ENCODE assay signal across 22 cellular contexts in genomic region chr1:71001627-71002026, GRCh38. TPM values are rescaled to one million over a fixed set of nuclear protein-coding genes. Genes with fewer than 3 reads are reported as not detected.
DNase-seq lines count a peak whose midpoint lies in the region; ATAC-seq, FAIRE-seq and TF ChIP-seq lines count a peak whose summit lies in the region.
"Had no signal": no experiment of that assay in that cellular context is flagged by ENCODE, and none has a peak within 500 bp of the region (broad histone marks: within the 10 kb centered on the region; RNA-seq: fewer than 3 reads in every experiment).

No MANE protein-coding gene starts in this region.

- no peaks in the 10 kb centered on the region for H3K36me3 ChIP-seq in IMR-90 (ENCODE audit: control insufficient read depth, insufficient read depth, low read length)
- H3K36me3 ChIP-seq in body of pancreas (replicated peaks in 1 of 2; ENCODE audit: insufficient read depth in 1 of 2, low read depth in 2 of 2): no peaks in the 10 kb centered on the region
- no peaks in the 10 kb centered on the region for H3K36me3 ChIP-seq in pancreas
- H3K36me3 ChIP-seq: BE2C, HAP-1 had no signal

- POLR2A ChIA-PET in IMR-90 (lab: Charles Lee; ENCODE audit: unreplicated experiment): no interaction called here

- no peak overlapping the region for H3K27ac Mint-ChIP-seq in activated naive CD8-positive, alpha-beta T cell treated with anti-CD3 and anti-CD28 coated beads, Interleukin-2, amount 50 U/mL, for 24 hours
- no peak overlapping the region for H3K27ac Mint-ChIP-seq in activated T-helper 1 cell treated with anti-CD3 and anti-CD28 coated beads, Interleukin-12 subunit alpha, Interleukin-12 subunit beta, Interleukin-2, Interleukin-4 antibody, amounts not matched to agents 30 ng/mL and 10 ng/mL and 1 ng/mL, durations not matched to agents 14 hours and 24 hours and 36 hours
- H3K27ac Mint-ChIP-seq: CD4-positive, CD25-positive, alpha-beta regulatory T cell; CD8-positive, alpha-beta memory T cell; IgD-negative memory B cell had no signal

- no peak overlapping the region for H3K18ac ChIP-seq in IMR-90 (ENCODE audit: low read depth, low read length)

- no peak overlapping the region for H4K5ac ChIP-seq in IMR-90 (ENCODE audit: low read depth, low read length)

- dilution Hi-C loops in IMR-90 (cut with HindIII; ENCODE audit: low sequenced_read_pairs, unreplicated experiment): no loop called here

- H3K27me3 Mint-ChIP-seq in activated naive CD8-positive, alpha-beta T cell treated with anti-CD3 and anti-CD28 coated beads, Interleukin-2, amount 50 U/mL, for 24 hours: peaks cover 9% of the 10 kb centered on the region
- no peaks in the 10 kb centered on the region for H3K27me3 Mint-ChIP-seq in activated T-helper 1 cell treated with anti-CD3 and anti-CD28 coated beads, Interleukin-12 subunit alpha, Interleukin-12 subunit beta, Interleukin-2, Interleukin-4 antibody, amounts not matched to agents 30 ng/mL and 10 ng/mL and 1 ng/mL, durations not matched to agents 14 hours and 24 hours and 36 hours (ENCODE audit: insufficient read depth)

- TF ChIP-seq CTCF in IMR-90 (conservative IDR thresholded peaks at IDR 0.05; ENCODE audit: low read depth, low read length) (no peak), body of pancreas (IDR thresholded peaks at IDR 0.05) (no peak), fibroblast of pulmonary artery (IDR thresholded peaks at IDR 0.05; ENCODE audit: low read length, missing control alignments) (no peak), pancreas (IDR thresholded peaks at IDR 0.05) (no peak)

- CTCF ChIA-PET in IMR-90 (lab: Yijun Ruan, JAX): no interaction called here

- H2BK20ac ChIP-seq in IMR-90 (ENCODE audit: low read depth, low read length): no peak overlapping the region

- H3K4me2 ChIP-seq in IMR-90 (ENCODE audit: low read depth, low read length): no peak overlapping the region

- H3K56ac ChIP-seq in IMR-90 (ENCODE audit: extremely low read depth, insufficient read depth, low read length): no peak overlapping the region

- no peaks in the 10 kb centered on the region for H4K20me1 ChIP-seq in IMR-90 (ENCODE audit: insufficient read depth, low read length)

- no peak overlapping the region for H2BK15ac ChIP-seq in IMR-90 (ENCODE audit: low read depth, low read length)

- no peak overlapping the region for H3K4ac ChIP-seq in IMR-90 (ENCODE audit: low read depth, low read length)

- H3K4me1 ChIP-seq in IMR-90 (ENCODE audit: control insufficient read depth, insufficient read depth, low read length) (no peaks in the 10 kb centered on the region), body of pancreas (peaks cover 16% of the 10 kb centered on the region), pancreas (peaks cover 0 to 20% (median 8%) of the 10 kb centered on the region in 3 donors)
- H3K4me1 ChIP-seq: BE2C, HAP-1 had no signal

- H2BK5ac ChIP-seq in IMR-90 (ENCODE audit: low read depth, low read length, poor library complexity, severe bottlenecking): no peak overlapping the region

- H3K27ac ChIP-seq in IMR-90 (ENCODE audit: insufficient read depth, low read length): no peak overlapping the region
- no peak overlapping the region for H3K27ac ChIP-seq in body of pancreas
- no peak overlapping the region for H3K27ac ChIP-seq in pancreas
- H3K27ac ChIP-seq: HL-60 had no signal

- H2AFZ ChIP-seq in IMR-90 (replicated peaks; ENCODE audit: low read length, poor library complexity): no peak overlapping the region

- H3K23ac ChIP-seq in IMR-90 (ENCODE audit: low read depth, low read length): no peak overlapping the region

- BruUV-seq in IMR-90 (replicated peaks; lab: Mats Ljungman, UMichigan): no TSS peak

- DNase-seq in IMR-90: no peak
- DNase-seq in body of pancreas: no peak
- DNase-seq in fibroblast of pulmonary artery (ENCODE audit: low read depth): peak; percentile 10
- DNase-seq in pancreas: no peak
- DNase-seq in activated naive CD8-positive, alpha-beta T cell treated with anti-CD3 and anti-CD28 coated beads, Interleukin-2, amount 50 U/mL, for 24 hours: no peak
- DNase-seq in KBM-7: no peak
- DNase-seq in posterior vena cava (ENCODE audit: low spot score): no peak
- no peak for DNase-seq in activated T-helper 1 cell treated with anti-CD3 and anti-CD28 coated beads, Interleukin-12 subunit alpha, Interleukin-12 subunit beta, Interleukin-2, Interleukin-4 antibody, amounts not matched to agents 30 ng/mL and 10 ng/mL and 1 ng/mL, durations not matched to agents 14 hours and 24 hours and 36 hours (ENCODE audit: low spot score)
- DNase-seq: BE2C; C1 segment of cervical spinal cord; CD4-positive, CD25-positive, alpha-beta regulatory T cell; CD8-positive, alpha-beta memory T cell; COR-L47 had no signal

- no peak overlapping the region for H4K8ac ChIP-seq in IMR-90 (ENCODE audit: low read depth in 2 of 2, low read length in 2 of 2)

- TF ChIP-seq POLR2A in IMR-90 (IDR thresholded peaks at IDR 0.05; ENCODE audit: low read depth, low read length) (no peak), body of pancreas (IDR thresholded peaks at IDR 0.05) (no peak)

- no peaks in the 10 kb centered on the region for H3K27me3 ChIP-seq in IMR-90 (ENCODE audit: control insufficient read depth, insufficient read depth, low read length)
- no peaks in the 10 kb centered on the region for H3K27me3 ChIP-seq in body of pancreas
- H3K27me3 ChIP-seq in pancreas: no peaks in the 10 kb centered on the region
- H3K27me3 ChIP-seq: BE2C had no signal

- TF ChIP-seq RAD21 in IMR-90 (IDR thresholded peaks at IDR 0.05; ENCODE audit: low read length): no peak

- H3K9me3 Mint-ChIP-seq in activated naive CD8-positive, alpha-beta T cell treated with anti-CD3 and anti-CD28 coated beads, Interleukin-2, amount 50 U/mL, for 24 hours: no peaks in the 10 kb centered on the region
- no peaks in the 10 kb centered on the region for H3K9me3 Mint-ChIP-seq in activated T-helper 1 cell treated with anti-CD3 and anti-CD28 coated beads, Interleukin-12 subunit alpha, Interleukin-12 subunit beta, Interleukin-2, Interleukin-4 antibody, amounts not matched to agents 30 ng/mL and 10 ng/mL and 1 ng/mL, durations not matched to agents 14 hours and 24 hours and 36 hours
- H3K9me3 Mint-ChIP-seq: CD8-positive, alpha-beta memory T cell; IgD-negative memory B cell had no signal

- no peaks in the 10 kb centered on the region for H3K9me3 ChIP-seq in IMR-90 (ENCODE audit: control insufficient read depth, insufficient read depth, low read length)
- no peaks in the 10 kb centered on the region for H3K9me3 ChIP-seq in body of pancreas
- H3K9me3 ChIP-seq in pancreas: no peaks in the 10 kb centered on the region
- H3K9me3 ChIP-seq: BE2C, HAP-1 had no signal

- H3K4me3 Mint-ChIP-seq in activated naive CD8-positive, alpha-beta T cell treated with anti-CD3 and anti-CD28 coated beads, Interleukin-2, amount 50 U/mL, for 24 hours: no peak overlapping the region
- H3K4me3 Mint-ChIP-seq in activated T-helper 1 cell treated with anti-CD3 and anti-CD28 coated beads, Interleukin-12 subunit alpha, Interleukin-12 subunit beta, Interleukin-2, Interleukin-4 antibody, amounts not matched to agents 30 ng/mL and 10 ng/mL and 1 ng/mL, durations not matched to agents 14 hours and 24 hours and 36 hours: no peak overlapping the region
- H3K4me3 Mint-ChIP-seq: CD4-positive, CD25-positive, alpha-beta regulatory T cell; CD8-positive, alpha-beta memory T cell; IgD-negative memory B cell had no signal

- FAIRE-seq in pancreas (lab: Jason Lieb, UNC): no peak
- FAIRE-seq: D721Med, G401.6, GM12891, GM19239 had no signal

- no peaks in the 10 kb centered on the region for H3K36me3 Mint-ChIP-seq in activated naive CD8-positive, alpha-beta T cell treated with anti-CD3 and anti-CD28 coated beads, Interleukin-2, amount 50 U/mL, for 24 hours (ENCODE audit: low read depth)
- no peaks in the 10 kb centered on the region for H3K36me3 Mint-ChIP-seq in activated T-helper 1 cell treated with anti-CD3 and anti-CD28 coated beads, Interleukin-12 subunit alpha, Interleukin-12 subunit beta, Interleukin-2, Interleukin-4 antibody, amounts not matched to agents 30 ng/mL and 10 ng/mL and 1 ng/mL, durations not matched to agents 14 hours and 24 hours and 36 hours (ENCODE audit: low read depth)
- H3K36me3 Mint-ChIP-seq: CD4-positive, CD25-positive, alpha-beta regulatory T cell; CD8-positive, alpha-beta memory T cell; IgD-negative memory B cell had no signal

- no peak overlapping the region for H2BK120ac ChIP-seq in IMR-90 (ENCODE audit: low read depth, low read length)

- no peak overlapping the region for H4K91ac ChIP-seq in IMR-90 (ENCODE audit: insufficient read depth, low read depth, low read length)

- intact Hi-C loops in IMR-90 (cut with micrococcal nuclease): no loop called here
- intact Hi-C loops in body of pancreas (cut with DNase I): no loop called here
- intact Hi-C loops in pancreas (cut with DNase I): no loop called here
- intact Hi-C loops in posterior vena cava (cut with DNase I): loop anchor here in 1 of 2 donors (2.0 kb wide), 1 partner anchor 131 kb away; no protein-coding TSS in a partner anchor
- intact Hi-C loops in activated T-helper 1 cell treated with anti-CD3 and anti-CD28 coated beads, Interleukin-12 subunit alpha, Interleukin-12 subunit beta, Interleukin-2, Interleukin-4 antibody, amounts not matched to agents 30 ng/mL and 10 ng/mL and 1 ng/mL, durations not matched to agents 14 hours and 24 hours and 36 hours (cut with micrococcal nuclease): no loop called here

- H3K9ac ChIP-seq in IMR-90 (ENCODE audit: low read depth, low read length): no peak overlapping the region

- H3K4me3 ChIP-seq in IMR-90 (ENCODE audit: insufficient read depth, low read depth, low read length) (no peak overlapping the region), body of pancreas (no peak overlapping the region), fibroblast of pulmonary artery (replicated peaks; ENCODE audit: low read depth, low read length) (no peak overlapping the region), pancreas (no peak overlapping the region)
- H3K4me3 ChIP-seq: HAP-1 had no signal

- no peaks in the 10 kb centered on the region for H3K4me1 Mint-ChIP-seq in activated naive CD8-positive, alpha-beta T cell treated with anti-CD3 and anti-CD28 coated beads, Interleukin-2, amount 50 U/mL, for 24 hours
- H3K4me1 Mint-ChIP-seq in activated T-helper 1 cell treated with anti-CD3 and anti-CD28 coated beads, Interleukin-12 subunit alpha, Interleukin-12 subunit beta, Interleukin-2, Interleukin-4 antibody, amounts not matched to agents 30 ng/mL and 10 ng/mL and 1 ng/mL, durations not matched to agents 14 hours and 24 hours and 36 hours (ENCODE audit: low read depth): no peaks in the 10 kb centered on the region
- H3K4me1 Mint-ChIP-seq: CD8-positive, alpha-beta memory T cell; IgD-negative memory B cell had no signal

- no peaks in the 10 kb centered on the region for H3K9me1 ChIP-seq in IMR-90 (ENCODE audit: insufficient read depth, low read length)

- no peak overlapping the region for H2AK9ac ChIP-seq in IMR-90 (replicated peaks; ENCODE audit: low read depth, low read length, poor library complexity)

- in situ Hi-C loops in IMR-90 (cut with MboI; ENCODE audit: low sequenced_read_pairs): no loop called here
- in situ Hi-C loops in KBM-7 (cut with MboI; ENCODE audit: low pct_unique_long_range_greater_than_20kb, low sequenced_read_pairs): no loop called here

- WGBS in IMR-90 (ENCODE audit: extremely low coverage in 2 of 2, insufficient read length in 1 of 2), 2 experiments: no CpG with 5 or more reads among the region's 2 CpGs
- WGBS in body of pancreas, 2 donors: 66 to 68% methylated on average over 2 of the region's 2 CpGs
- WGBS in pancreas, 2 donors: 49 to 60% methylated on average over 2 of the region's 2 CpGs

- ATAC-seq in IMR-90 (ENCODE audit: low read depth): no peak
- peak; percentile 38 for ATAC-seq in body of pancreas
- peak in 3 of 4 donors; percentile 30 to 48 (median 34) for ATAC-seq in pancreas
- ATAC-seq in activated naive CD8-positive, alpha-beta T cell treated with anti-CD3 and anti-CD28 coated beads, Interleukin-2, amount 50 U/mL, for 24 hours: no peak

- no peak overlapping the region for H2AK5ac ChIP-seq in IMR-90 (ENCODE audit: low read depth, low read length)

- no peaks in the 10 kb centered on the region for H3K79me1 ChIP-seq in IMR-90 (ENCODE audit: low read depth in 1 of 2, low read length in 2 of 2)

- H3K14ac ChIP-seq in IMR-90 (replicated peaks; ENCODE audit: low read depth, low read length): no peak overlapping the region

RNA-seq across cellular contexts. Expression of gene PTGER3, which starts 46.0 kb away (rescaled TPM):
- under 0.01 TPM in 1 of 2 replicates, not detected in the other for total RNA-seq in IMR-90 (2012; rRNA removed)
- polyA plus RNA-seq in IMR-90 (2012; rRNA removed): not detected in 2 replicates
- polyA plus RNA-seq in IMR-90 (2012; cell fraction: cytosol; rRNA removed): not detected in 2 replicates
- polyA plus RNA-seq in IMR-90 (2012; cell fraction: nucleus; rRNA removed; ENCODE audit: low replicate concordance): 0.05 TPM in 1 of 2 replicates, not detected in the other
- total RNA-seq in body of pancreas: 10 to 100 TPM; 15.0 to 65.3 TPM
- 1 to 10 TPM; 4.1 to 7.7 (median 6.2) TPM for total RNA-seq in pancreas
- polyA plus RNA-seq in pancreas: 1 to 10 TPM; 3.2 to 4.4 TPM
- total RNA-seq in posterior vena cava: 10 to 100 TPM; 15.6 to 23.1 TPM
- total RNA-seq in activated T-helper 1 cell treated with anti-CD3 and anti-CD28 coated beads, Interleukin-12 subunit alpha, Interleukin-12 subunit beta, Interleukin-2, Interleukin-4 antibody, amounts not matched to agents 30 ng/mL and 10 ng/mL and 1 ng/mL, durations not matched to agents 14 hours and 24 hours and 36 hours: 1.3 and 1.4 TPM in 2 replicates
- total RNA-seq: A172; CD8-positive, alpha-beta memory T cell; HT1080 had no signal
- polyA plus RNA-seq: CD4-positive, CD25-positive, alpha-beta regulatory T cell; CD8-positive, alpha-beta memory T cell; IgD-negative memory B cell had no signal

Comparison
In these comparisons a context has a peak if more than half of its experiments do, and no peak if none do; other contexts are left out.
1. ATAC-seq: peak in body of pancreas (single experiment) and pancreas (3 of 4); none in IMR-90 (single experiment) and activated naive CD8-positive, alpha-beta T cell treated with anti-CD3 and anti-CD28 coated beads, Interleukin-2, amount 50 U/mL, for 24 hours (single experiment).